Comparison of ENCODE assay signal across 1 cellular context in the genomic region with DNA sequence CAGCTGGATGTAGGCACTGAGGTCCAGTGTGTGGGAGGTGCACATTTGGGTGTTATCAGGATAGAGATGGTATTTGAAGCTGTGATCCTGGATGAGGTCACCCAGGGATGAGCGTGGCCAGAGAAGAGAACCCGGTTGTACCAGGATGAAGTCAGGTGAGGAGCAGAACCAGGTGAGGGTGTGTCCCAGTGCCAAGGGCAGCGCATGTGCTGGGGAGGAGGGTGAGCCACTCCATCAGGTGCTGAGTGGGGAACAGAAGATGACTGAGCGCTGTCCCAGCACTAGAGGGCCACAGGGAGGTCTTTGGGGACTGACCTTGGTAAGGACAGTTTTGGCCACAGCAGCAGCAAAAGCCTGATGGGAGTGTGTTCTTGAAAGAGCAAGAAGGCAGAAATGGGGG.
TF ChIP-seq lines count a peak whose summit lies in the region.

No MANE protein-coding gene starts in this region.

TF ChIP-seq in GM12878, 131 proteins besides CTCF, POLR2A, EP300 and RAD21:
- no peak for TF ChIP-seq TCF12 (IDR thresholded peaks at IDR 0.05; ENCODE audit: low read depth, low read length)
- TF ChIP-seq SPI1 (IDR thresholded peaks at IDR 0.05; ENCODE audit: borderline replicate concordance, insufficient read depth, low read depth, low read length): no peak
- TF ChIP-seq BMI1 (IDR thresholded peaks at IDR 0.05; ENCODE audit: borderline replicate concordance): no peak
- TF ChIP-seq, protein P1, sequence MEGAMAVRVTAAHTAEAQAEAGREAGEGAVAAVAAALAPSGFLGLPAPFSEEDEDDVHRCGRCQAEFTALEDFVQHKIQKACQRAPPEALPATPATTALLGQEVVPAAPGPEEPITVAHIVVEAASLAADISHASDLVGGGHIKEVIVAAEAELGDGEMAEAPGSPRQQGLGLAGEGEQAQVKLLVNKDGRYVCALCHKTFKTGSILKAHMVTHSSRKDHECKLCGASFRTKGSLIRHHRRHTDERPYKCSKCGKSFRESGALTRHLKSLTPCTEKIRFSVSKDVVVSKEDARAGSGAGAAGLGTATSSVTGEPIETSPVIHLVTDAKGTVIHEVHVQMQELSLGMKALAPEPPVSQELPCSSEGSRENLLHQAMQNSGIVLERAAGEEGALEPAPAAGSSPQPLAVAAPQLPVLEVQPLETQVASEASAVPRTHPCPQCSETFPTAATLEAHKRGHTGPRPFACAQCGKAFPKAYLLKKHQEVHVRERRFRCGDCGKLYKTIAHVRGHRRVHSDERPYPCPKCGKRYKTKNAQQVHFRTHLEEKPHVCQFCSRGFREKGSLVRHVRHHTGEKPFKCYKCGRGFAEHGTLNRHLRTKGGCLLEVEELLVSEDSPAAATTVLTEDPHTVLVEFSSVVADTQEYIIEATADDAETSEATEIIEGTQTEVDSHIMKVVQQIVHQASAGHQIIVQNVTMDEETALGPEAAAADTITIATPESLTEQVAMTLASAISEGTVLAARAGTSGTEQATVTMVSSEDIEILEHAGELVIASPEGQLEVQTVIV (IDR thresholded peaks at IDR 0.05; ENCODE audit: borderline replicate concordance, partially characterized antibody): no peak
- TF ChIP-seq ZNF217 (IDR thresholded peaks at IDR 0.05): no peak
- no peak for TF ChIP-seq ZNF622 (IDR thresholded peaks at IDR 0.05)
- TF ChIP-seq, protein P2, sequence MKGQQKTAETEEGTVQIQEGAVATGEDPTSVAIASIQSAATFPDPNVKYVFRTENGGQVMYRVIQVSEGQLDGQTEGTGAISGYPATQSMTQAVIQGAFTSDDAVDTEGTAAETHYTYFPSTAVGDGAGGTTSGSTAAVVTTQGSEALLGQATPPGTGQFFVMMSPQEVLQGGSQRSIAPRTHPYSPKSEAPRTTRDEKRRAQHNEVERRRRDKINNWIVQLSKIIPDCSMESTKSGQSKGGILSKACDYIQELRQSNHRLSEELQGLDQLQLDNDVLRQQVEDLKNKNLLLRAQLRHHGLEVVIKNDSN (IDR thresholded peaks at IDR 0.05; ENCODE audit: borderline replicate concordance, extremely low read length, insufficient read depth, low read depth, low read length): no peak
- no peak for TF ChIP-seq SMARCA5 (IDR thresholded peaks at IDR 0.05)
- no peak for TF ChIP-seq YY1 (IDR thresholded peaks at IDR 0.05; ENCODE audit: low read depth, low read length)
- no peak for TF ChIP-seq NFXL1 (IDR thresholded peaks at IDR 0.05; ENCODE audit: borderline replicate concordance)
- no peak for TF ChIP-seq JUNB (IDR thresholded peaks at IDR 0.05)
- TF ChIP-seq GATAD2B (conservative IDR thresholded peaks at IDR 0.05; ENCODE audit: low read depth): no peak
TF ChIP-seq in GM12878: peak in this region for 0.
